24 cellular contexts compared by ENCODE assay signal in genomic region chr12:79638490-79638889, GRCh38.
"Had no signal": no experiment of that assay in that cellular context is flagged by ENCODE, and none has a peak within 500 bp of the region (broad histone marks: within the 10 kb centered on the region; RNA-seq: fewer than 3 reads in every experiment).

No MANE protein-coding gene starts in this region.

- DNase-seq: colonic mucosa; dermis blood vessel endothelial cell; erythroblast; foreskin melanocyte; heart left ventricle; hippocampal formation; islet precursor cell; left ventricle myocardium superior; mesenchymal stem cell; naive B cell; psoas muscle; retina; spleen; stimulated activated CD4-positive, alpha-beta T cell treated with anti-CD3 and anti-CD28 coated beads, Interleukin-15, amount 100 ng/mL, for 24 hours; stimulated activated CD4-positive, alpha-beta T cell treated with anti-CD3 and anti-CD28 coated beads, Interleukin-1b, Interleukin-23, amount 100 ng/mL, for 48 hours; stimulated activated CD4-positive, alpha-beta T cell treated with anti-CD3 and anti-CD28 coated beads, Interleukin-4, amount 100 ng/mL, for 24 hours; tibial artery; upper lobe of left lung; uterus had no signal

- ATAC-seq: heart left ventricle; left ventricle myocardium superior; psoas muscle; sciatic nerve; stimulated activated memory B cell treated with anti-CD40 and anti-IgM and Interleukin-4, amounts not matched to agents 10 μg/mL and 1 μg/mL and 100 μg/mL, for 72 hours had no signal

- H3K36me3 ChIP-seq: colonic mucosa, heart left ventricle, spleen, tibial artery, upper lobe of left lung, uterus had no signal

- H3K4me1 ChIP-seq: heart left ventricle, psoas muscle, spleen, uterus had no signal

- H3K4me1 Mint-ChIP-seq: nephron had no signal

- H3K27ac Mint-ChIP-seq: nephron; stimulated activated memory B cell treated with anti-CD40 and anti-IgM and Interleukin-4, amounts not matched to agents 10 μg/mL and 1 μg/mL and 100 μg/mL, for 72 hours; stimulated activated naive CD8-positive, alpha-beta T cell treated with anti-CD3 and anti-CD28 coated beads, Interleukin-15, Interleukin-2, amounts not matched to agents 100 ng/mL and 50 ng/mL, for 24 hours had no signal

- H3K27me3 ChIP-seq: colonic mucosa, heart left ventricle, spleen, tibial artery, upper lobe of left lung, uterus had no signal

- H3K36me3 Mint-ChIP-seq: stimulated activated memory B cell treated with anti-CD40 and anti-IgM and Interleukin-4, amounts not matched to agents 10 μg/mL and 1 μg/mL and 100 μg/mL, for 72 hours had no signal

- H3K4me3 ChIP-seq: colonic mucosa, heart left ventricle, lung, psoas muscle, spleen, tibial artery, upper lobe of left lung, uterus had no signal

- H3K9me3 Mint-ChIP-seq: naive B cell; nephron; stimulated activated memory B cell treated with anti-CD40 and anti-IgM and Interleukin-4, amounts not matched to agents 10 μg/mL and 1 μg/mL and 100 μg/mL, for 72 hours; stimulated activated naive CD8-positive, alpha-beta T cell treated with anti-CD3 and anti-CD28 coated beads, Interleukin-15, Interleukin-2, amounts not matched to agents 100 ng/mL and 50 ng/mL, for 24 hours had no signal

- H3K9me3 ChIP-seq: colonic mucosa, heart left ventricle, psoas muscle, spleen, tibial artery, upper lobe of left lung, uterus had no signal

- H3K27ac ChIP-seq: colonic mucosa, heart left ventricle, psoas muscle, spleen, tibial artery, upper lobe of left lung, uterus had no signal

- H3K4me3 Mint-ChIP-seq: naive B cell; nephron; stimulated activated memory B cell treated with anti-CD40 and anti-IgM and Interleukin-4, amounts not matched to agents 10 μg/mL and 1 μg/mL and 100 μg/mL, for 72 hours; stimulated activated naive CD8-positive, alpha-beta T cell treated with anti-CD3 and anti-CD28 coated beads, Interleukin-15, Interleukin-2, amounts not matched to agents 100 ng/mL and 50 ng/mL, for 24 hours had no signal

- H3K27me3 Mint-ChIP-seq: naive B cell; stimulated activated memory B cell treated with anti-CD40 and anti-IgM and Interleukin-4, amounts not matched to agents 10 μg/mL and 1 μg/mL and 100 μg/mL, for 72 hours; stimulated activated naive CD8-positive, alpha-beta T cell treated with anti-CD3 and anti-CD28 coated beads, Interleukin-15, Interleukin-2, amounts not matched to agents 100 ng/mL and 50 ng/mL, for 24 hours had no signal
